In genomic region chr1:180053594-180054567, GRCh38 we compare ENCODE assay signal across 1 cellular context.
TF ChIP-seq lines count a peak whose summit lies in the region.

No MANE protein-coding gene starts in this region.

TF ChIP-seq in K562, 482 proteins besides CTCF, POLR2A, EP300 and RAD21 (continued from another document and continues in another):
- no peak for TF ChIP-seq PBX2 (CRISPR knock-in tag; IDR thresholded peaks at IDR 0.05; ENCODE audit: low read depth)
- TF ChIP-seq PBX2 (tag; conservative IDR thresholded peaks at IDR 0.05; ENCODE audit: low read depth): 0 out of 2 replicates have a peak, but pooled peaks have one; percentile 11
- TF ChIP-seq FOSL1 (tag; conservative IDR thresholded peaks at IDR 0.05): peak; percentile 37
- peak; percentile 85 for TF ChIP-seq JUND (IDR thresholded peaks at IDR 0.05; ENCODE audit: borderline replicate concordance, low read depth, low read length)
- peak; percentile 71; the same call in 2 of the 3 replicates for TF ChIP-seq JUND (tag; IDR thresholded peaks at IDR 0.05; ENCODE audit: borderline replicate concordance, low read depth, low read length)
- peak; percentile 85 for TF ChIP-seq ZNF766 (CRISPR knock-in tag; conservative IDR thresholded peaks at IDR 0.05)
- no peak for TF ChIP-seq ATF1 (CRISPR knock-in tag; IDR thresholded peaks at IDR 0.05)
- peak; percentile 79 for TF ChIP-seq ATF1 (tag; IDR thresholded peaks at IDR 0.05)
- no peak for TF ChIP-seq NFIC (IDR thresholded peaks at IDR 0.05)
- no peak for TF ChIP-seq NFYB (IDR thresholded peaks at IDR 0.05; ENCODE audit: extremely low read depth, insufficient read length)
- TF ChIP-seq RERE (CRISPR knock-in tag; IDR thresholded peaks at IDR 0.05; ENCODE audit: borderline replicate concordance): no peak
- TF ChIP-seq CBFB (CRISPR knock-in tag; IDR thresholded peaks at IDR 0.05): no peak
- peak in 1 of 2 experiments; percentile 69; a peak in 2 of 4 replicates for TF ChIP-seq FOXA3 (CRISPR knock-in tag; conservative IDR thresholded peaks at IDR 0.05 in 1 of 2, IDR thresholded peaks at IDR 0.05 in 1 of 2)
- TF ChIP-seq SOX6 (IDR thresholded peaks at IDR 0.05): peak; percentile 58; the same call in 1 of the 2 replicates
- TF ChIP-seq ATF3 (IDR thresholded peaks at IDR 0.05): peak; percentile 97
- TF ChIP-seq ATF3 (CRISPR knock-in tag; conservative IDR thresholded peaks at IDR 0.05): no peak
- peak; percentile 42; the same call in 1 of the 2 replicates for TF ChIP-seq GABPA (tag; conservative IDR thresholded peaks at IDR 0.05; ENCODE audit: low read depth)
- TF ChIP-seq ZNF696 (CRISPR knock-in tag; conservative IDR thresholded peaks at IDR 0.05): no peak
- TF ChIP-seq PKNOX1 (IDR thresholded peaks at IDR 0.05): peak; percentile 13; the same call in 1 of the 2 replicates
- no peak for TF ChIP-seq ATF6 (CRISPR knock-in tag; IDR thresholded peaks at IDR 0.05)
- TF ChIP-seq CC2D1A (IDR thresholded peaks at IDR 0.05): no peak
- no peak for TF ChIP-seq CUX1 (CRISPR knock-in tag; IDR thresholded peaks at IDR 0.05)
- peak; percentile 92 for TF ChIP-seq ATF7 (IDR thresholded peaks at IDR 0.05)
- TF ChIP-seq SMARCE1 (IDR thresholded peaks at IDR 0.05): peak; percentile 27; the same call in 1 of the 2 replicates
- TF ChIP-seq ZNF324 (CRISPR knock-in tag; IDR thresholded peaks at IDR 0.05): no peak
- TF ChIP-seq SREBF1 (IDR thresholded peaks at IDR 0.05; ENCODE audit: borderline replicate concordance, low read depth, low read length): no peak
- TF ChIP-seq TAF9B (IDR thresholded peaks at IDR 0.05; ENCODE audit: partially characterized antibody): no peak
- peak; percentile 9; the same call in 1 of the 2 replicates for TF ChIP-seq SNAPC5 (CRISPR knock-in tag; IDR thresholded peaks at IDR 0.05)
- TF ChIP-seq CREM (IDR thresholded peaks at IDR 0.05; ENCODE audit: low read depth): peak; percentile 32; the same call in 1 of the 2 replicates
- TF ChIP-seq RCOR1 (IDR thresholded peaks at IDR 0.05; ENCODE audit: borderline replicate concordance in 1 of 2, low read depth in 2 of 2, low read length in 2 of 2): peak in 1 of 2 experiments; percentile 41; a peak in 1 of 4 replicates
- TF ChIP-seq E2F8 (IDR thresholded peaks at IDR 0.05; ENCODE audit: low read depth, partially characterized antibody): peak; percentile 59
- TF ChIP-seq CEBPG (CRISPR knock-in tag; IDR thresholded peaks at IDR 0.05): peak; percentile 85
- peak; percentile 98 to 100 for TF ChIP-seq CEBPG (tag; conservative IDR thresholded peaks at IDR 0.05 in 1 of 2, IDR thresholded peaks at IDR 0.05 in 1 of 2)
- peak; percentile 48; the same call in 1 of the 2 replicates for TF ChIP-seq FOXM1 (IDR thresholded peaks at IDR 0.05; ENCODE audit: low read depth)
- TF ChIP-seq FOXM1 (CRISPR knock-in tag; IDR thresholded peaks at IDR 0.05; ENCODE audit: low read depth): no peak
- peak; percentile 92 for TF ChIP-seq IRF9 (tag; IDR thresholded peaks at IDR 0.05)
- TF ChIP-seq ZNF551 (CRISPR knock-in tag; IDR thresholded peaks at IDR 0.05): no peak
- peak; percentile 64 for TF ChIP-seq EP400 (IDR thresholded peaks at IDR 0.05)
- TF ChIP-seq ELF1 (tag; IDR thresholded peaks at IDR 0.05): 0 out of 2 replicates have a peak, but pooled peaks have one; percentile 49
